8 cellular contexts compared by ENCODE assay signal in genomic region chr15:58517682-58518525, GRCh38.
DNase-seq lines count a peak whose midpoint lies in the region; ATAC-seq and TF ChIP-seq lines count a peak whose summit lies in the region.

No MANE protein-coding gene starts in this region.

- DNase-seq in T-helper 2 cell treated with Interferon-gamma antibody and Interleukin-4, amounts not matched to agents 5 μg/mL and 100 μg/mL, for 36 hours (ENCODE audit: low spot score), result no peak
- no peak for DNase-seq in ovary
- DNase-seq in NCI-H526 (lab: John Stamatoyannopoulos, UW), result no peak
- no peak for DNase-seq in NCI-H226
- DNase-seq in left colon, result no peak

- H3K36me3 Mint-ChIP-seq in T-helper 2 cell treated with Interferon-gamma antibody and Interleukin-4, amounts not matched to agents 5 μg/mL and 100 μg/mL, for 36 hours (ENCODE audit: low read depth), result peaks cover 9% of the 10 kb centered on the region

- no peak overlapping the region for H3K4me3 ChIP-seq in neural cell (ENCODE audit: low read length)
- H3K4me3 ChIP-seq in ovary, result no peak overlapping the region

- H3K4me1 ChIP-seq in ovary (ENCODE audit: insufficient read depth), result peaks cover 2% of the 10 kb centered on the region

- H3K9me3 ChIP-seq in neural cell (ENCODE audit: low read length), result no peaks in the 10 kb centered on the region
- no peaks in the 10 kb centered on the region for H3K9me3 ChIP-seq in ovary

- peak overlapping the region; percentile 93 for H3K27ac Mint-ChIP-seq in T-helper 2 cell treated with Interferon-gamma antibody and Interleukin-4, amounts not matched to agents 5 μg/mL and 100 μg/mL, for 36 hours

- ATAC-seq in GM18858 (IDR thresholded peaks at IDR 0.05; ENCODE audit: unreplicated experiment) (peak; percentile 79), HG02973 (IDR thresholded peaks at IDR 0.05; ENCODE audit: unreplicated experiment) (peak; percentile 41), left colon (no peak)

- H3K4me2 ChIP-seq in neural cell (ENCODE audit: low read length), result no peak overlapping the region

- TF ChIP-seq POLR2A in ovary (IDR thresholded peaks at IDR 0.05), result no peak

- no peaks in the 10 kb centered on the region for H4K20me1 ChIP-seq in neural cell (ENCODE audit: insufficient read depth)

- no peak overlapping the region for H3K27ac ChIP-seq in neural cell (ENCODE audit: low read length)
- no peak overlapping the region for H3K27ac ChIP-seq in ovary

- TF ChIP-seq EP300 in neural cell (conservative IDR thresholded peaks at IDR 0.05; ENCODE audit: poor library complexity, severe bottlenecking), result peak; percentile 69
- no peak for TF ChIP-seq EP300 in ovary (IDR thresholded peaks at IDR 0.05)

- H3K79me2 ChIP-seq in neural cell (replicated peaks; ENCODE audit: insufficient read depth, low read length), result no peaks in the 10 kb centered on the region

- no peak for TF ChIP-seq CTCF in neural cell (IDR thresholded peaks at IDR 0.05; ENCODE audit: poor library complexity, severe bottlenecking)
- TF ChIP-seq CTCF in ovary (IDR thresholded peaks at IDR 0.05), result no peak

- H3K27me3 ChIP-seq in neural cell (ENCODE audit: insufficient read depth, low read depth, low read length), result no peaks in the 10 kb centered on the region
- H3K27me3 ChIP-seq in ovary, result no peaks in the 10 kb centered on the region

- peaks cover 14% of the 10 kb centered on the region for H3K9me3 Mint-ChIP-seq in T-helper 2 cell treated with Interferon-gamma antibody and Interleukin-4, amounts not matched to agents 5 μg/mL and 100 μg/mL, for 36 hours

- no peak overlapping the region for H2AFZ ChIP-seq in neural cell (ENCODE audit: low read depth, low read length)

- no peaks in the 10 kb centered on the region for H3K9me2 ChIP-seq in neural cell (ENCODE audit: insufficient read depth, low read length)

- 67 to 80% (median 76%) methylated on average over 9 of the region's 9 CpGs for WGBS in ovary, 3 donors

- H3K36me3 ChIP-seq in neural cell (ENCODE audit: insufficient read depth, low read length) (no peaks in the 10 kb centered on the region), ovary (no peaks in the 10 kb centered on the region)

- peaks cover 65% of the 10 kb centered on the region for H3K4me1 Mint-ChIP-seq in T-helper 2 cell treated with Interferon-gamma antibody and Interleukin-4, amounts not matched to agents 5 μg/mL and 100 μg/mL, for 36 hours (ENCODE audit: low read depth)

- intact Hi-C loops in ovary (cut with DNase I), result no loop called here
- intact Hi-C loops in left colon (cut with DNase I, micrococcal nuclease), result no loop called here

- no peaks in the 10 kb centered on the region for H3K27me3 Mint-ChIP-seq in T-helper 2 cell treated with Interferon-gamma antibody and Interleukin-4, amounts not matched to agents 5 μg/mL and 100 μg/mL, for 36 hours (ENCODE audit: low read depth)

- H3K9ac ChIP-seq in neural cell (ENCODE audit: low read length), result no peak overlapping the region

- no peaks in the 10 kb centered on the region for H3F3A ChIP-seq in neural cell (ENCODE audit: insufficient read depth, low read length, poor library complexity, severe bottlenecking)

- no peak for TF ChIP-seq RAD21 in neural cell (conservative IDR thresholded peaks at IDR 0.05)

- H3K4me3 Mint-ChIP-seq in T-helper 2 cell treated with Interferon-gamma antibody and Interleukin-4, amounts not matched to agents 5 μg/mL and 100 μg/mL, for 36 hours, result peak overlapping the region; percentile 56

TF ChIP-seq in neural cell, 6 proteins besides CTCF, POLR2A, EP300 and RAD21:
- TF ChIP-seq POLR2AphosphoS5 (IDR thresholded peaks at IDR 0.05) (peak; percentile 39), MXI1 (conservative IDR thresholded peaks at IDR 0.05; ENCODE audit: poor library complexity, severe bottlenecking) (no peak)
TF ChIP-seq in neural cell: peak in this region for 1.
